In genomic region chr17:62681939-62682381, GRCh38 we compare ENCODE assay signal across 1 cellular context.
A peak's percentile ranks its signal among the peaks of the same experiment; 100 is the strongest.
TF ChIP-seq lines count a peak whose summit lies in the region.

No MANE protein-coding gene starts in this region.

TF ChIP-seq in K562, 482 proteins besides CTCF, POLR2A, EP300 and RAD21 (continued from another document and continues in another):
- no peak for TF ChIP-seq ZBTB40 (IDR thresholded peaks at IDR 0.05)
- no peak for TF ChIP-seq ZBTB40 (CRISPR knock-in tag; IDR thresholded peaks at IDR 0.05)
- no peak for TF ChIP-seq ZNF146 (CRISPR knock-in tag; IDR thresholded peaks at IDR 0.05; ENCODE audit: unreplicated experiment)
- no peak for TF ChIP-seq ETS1 (conservative IDR thresholded peaks at IDR 0.05; ENCODE audit: control insufficient read depth, low read depth, low read length)
- no peak for TF ChIP-seq BCOR (IDR thresholded peaks at IDR 0.05)
- no peak for TF ChIP-seq HBP1 (CRISPR knock-in tag; IDR thresholded peaks at IDR 0.05)
- TF ChIP-seq CTCFL (IDR thresholded peaks at IDR 0.05; ENCODE audit: borderline replicate concordance, insufficient read depth, low read depth, low read length, poor library complexity, severe bottlenecking), result no peak
- no peak for TF ChIP-seq AFF1 (IDR thresholded peaks at IDR 0.05; ENCODE audit: low read depth in 1 of 2, partially characterized antibody in 2 of 2)
- TF ChIP-seq ELF4 (CRISPR knock-in tag; IDR thresholded peaks at IDR 0.05), result no peak
- no peak for TF ChIP-seq HDAC6 (IDR thresholded peaks at IDR 0.05; ENCODE audit: low read depth, low read length)
- TF ChIP-seq ZEB2 (IDR thresholded peaks at IDR 0.05), result no peak
- TF ChIP-seq FOXP4 (CRISPR knock-in tag; IDR thresholded peaks at IDR 0.05; ENCODE audit: borderline replicate concordance), result no peak
- TF ChIP-seq JUNB (CRISPR knock-in tag; conservative IDR thresholded peaks at IDR 0.05), result no peak
- TF ChIP-seq VEZF1 (CRISPR knock-in tag; IDR thresholded peaks at IDR 0.05), result no peak
- TF ChIP-seq TEAD1 (CRISPR knock-in tag; IDR thresholded peaks at IDR 0.05), result no peak
- TF ChIP-seq ZNF165 (CRISPR knock-in tag; IDR thresholded peaks at IDR 0.05; ENCODE audit: borderline replicate concordance), result no peak
- TF ChIP-seq ESRRB (CRISPR knock-in tag; IDR thresholded peaks at IDR 0.05; ENCODE audit: borderline replicate concordance), result no peak
- TF ChIP-seq CLOCK (CRISPR knock-in tag; IDR thresholded peaks at IDR 0.05; ENCODE audit: borderline replicate concordance), result no peak
- TF ChIP-seq FUS (optimal IDR thresholded peaks at IDR 0.05; ENCODE audit: low read depth, low read length), result no peak
- TF ChIP-seq ZNF408 (CRISPR knock-in tag; IDR thresholded peaks at IDR 0.05; ENCODE audit: low read depth), result no peak
- 0 out of 2 replicates have a peak, but pooled peaks have one; percentile 11 for TF ChIP-seq ZBTB9 (CRISPR knock-in tag; IDR thresholded peaks at IDR 0.05)
